8 cellular contexts compared by ENCODE assay signal in the genomic region with DNA sequence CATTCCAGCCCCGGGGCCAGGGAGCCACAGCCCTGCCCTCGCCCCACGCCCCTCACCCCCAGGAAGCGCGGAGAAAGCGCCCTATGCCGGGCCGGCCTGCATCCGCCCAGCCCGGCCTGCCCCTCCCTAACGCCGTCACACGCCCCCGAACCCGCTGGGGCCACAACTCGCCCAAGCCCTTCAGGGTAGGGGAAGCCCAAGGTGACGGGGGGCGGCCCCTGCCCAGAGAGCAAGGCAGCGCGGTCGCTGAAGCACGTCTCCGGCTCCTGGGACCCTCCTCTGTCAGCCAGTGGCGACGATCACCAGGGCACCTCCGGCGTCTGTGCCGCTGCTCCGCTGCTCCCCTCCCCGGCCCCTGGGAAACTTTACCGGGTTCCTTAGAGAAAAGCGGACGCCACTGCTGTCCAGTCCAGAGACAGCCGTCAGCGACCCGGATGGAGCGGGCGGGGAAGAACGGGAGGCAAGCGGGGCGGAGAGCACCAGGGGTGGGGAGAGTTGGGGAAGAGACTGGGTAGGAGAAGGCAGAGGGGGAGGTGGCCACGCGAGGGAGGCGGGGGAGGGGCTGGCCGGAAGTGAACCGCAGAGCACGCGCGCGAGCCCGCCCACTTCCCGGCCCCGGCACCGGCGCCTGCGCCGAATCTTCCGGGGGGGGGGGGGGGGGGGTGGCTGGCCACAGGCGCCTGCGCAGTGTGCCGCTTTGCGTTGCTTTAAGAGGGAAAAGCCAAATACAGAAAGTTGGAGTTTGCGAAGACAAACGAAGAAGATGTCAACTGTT. TPM values are rescaled to one million over a fixed set of nuclear protein-coding genes. Genes with fewer than 3 reads are reported as not detected.
DNase-seq lines count a peak whose midpoint lies in the region; ATAC-seq and TF ChIP-seq lines count a peak whose summit lies in the region.

A gene with protein sequence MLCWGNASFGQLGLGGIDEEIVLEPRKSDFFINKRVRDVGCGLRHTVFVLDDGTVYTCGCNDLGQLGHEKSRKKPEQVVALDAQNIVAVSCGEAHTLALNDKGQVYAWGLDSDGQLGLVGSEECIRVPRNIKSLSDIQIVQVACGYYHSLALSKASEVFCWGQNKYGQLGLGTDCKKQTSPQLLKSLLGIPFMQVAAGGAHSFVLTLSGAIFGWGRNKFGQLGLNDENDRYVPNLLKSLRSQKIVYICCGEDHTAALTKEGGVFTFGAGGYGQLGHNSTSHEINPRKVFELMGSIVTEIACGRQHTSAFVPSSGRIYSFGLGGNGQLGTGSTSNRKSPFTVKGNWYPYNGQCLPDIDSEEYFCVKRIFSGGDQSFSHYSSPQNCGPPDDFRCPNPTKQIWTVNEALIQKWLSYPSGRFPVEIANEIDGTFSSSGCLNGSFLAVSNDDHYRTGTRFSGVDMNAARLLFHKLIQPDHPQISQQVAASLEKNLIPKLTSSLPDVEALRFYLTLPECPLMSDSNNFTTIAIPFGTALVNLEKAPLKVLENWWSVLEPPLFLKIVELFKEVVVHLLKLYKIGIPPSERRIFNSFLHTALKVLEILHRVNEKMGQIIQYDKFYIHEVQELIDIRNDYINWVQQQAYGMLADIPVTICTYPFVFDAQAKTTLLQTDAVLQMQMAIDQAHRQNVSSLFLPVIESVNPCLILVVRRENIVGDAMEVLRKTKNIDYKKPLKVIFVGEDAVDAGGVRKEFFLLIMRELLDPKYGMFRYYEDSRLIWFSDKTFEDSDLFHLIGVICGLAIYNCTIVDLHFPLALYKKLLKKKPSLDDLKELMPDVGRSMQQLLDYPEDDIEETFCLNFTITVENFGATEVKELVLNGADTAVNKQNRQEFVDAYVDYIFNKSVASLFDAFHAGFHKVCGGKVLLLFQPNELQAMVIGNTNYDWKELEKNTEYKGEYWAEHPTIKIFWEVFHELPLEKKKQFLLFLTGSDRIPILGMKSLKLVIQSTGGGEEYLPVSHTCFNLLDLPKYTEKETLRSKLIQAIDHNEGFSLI (minus strand): TSS at position 509 of the 775 bp plus-strand sequence. CDS start 2,175 bp downstream, outside the sequence.

- H3K27me3 Mint-ChIP-seq in nephron (ENCODE audit: low read depth): peaks cover 3% of the 10 kb centered on the region

- no peaks in the 10 kb centered on the region for H3K9me3 Mint-ChIP-seq in nephron

- H3K36me3 Mint-ChIP-seq in nephron (ENCODE audit: low read depth): peaks cover 6% of the 10 kb centered on the region

- no peaks in the 10 kb centered on the region for H3K27me3 ChIP-seq in KMS-11 (ENCODE audit: insufficient read depth, low read depth)

- H3K27ac ChIP-seq in KMS-11: peak within 1 kb of the TSS; percentile 78
- peak within 1 kb of the TSS; percentile 99 for H3K27ac ChIP-seq in RWPE1

- H3K79me2 ChIP-seq in KMS-11 (ENCODE audit: insufficient read depth, low read depth): peaks cover 40% of the 10 kb centered on the region

- peak within 1 kb of the TSS; percentile 96 for H2AFZ ChIP-seq in KMS-11 (ENCODE audit: low read depth)

- TF ChIP-seq CTCF in KMS-11 (conservative IDR thresholded peaks at IDR 0.05; ENCODE audit: low read depth, low read length) (no peak), RWPE1 (conservative IDR thresholded peaks at IDR 0.05; ENCODE audit: low read depth) (no peak), fibroblast of the aortic adventitia (IDR thresholded peaks at IDR 0.05; ENCODE audit: insufficient read depth, low read length) (no peak), nephron (IDR thresholded peaks at IDR 0.05; ENCODE audit: unreplicated experiment in 3 of 3) (no peak)

- peak within 1 kb of the TSS; percentile 97 for H3K4me3 Mint-ChIP-seq in nephron

- H3K4me1 ChIP-seq in KMS-11 (ENCODE audit: low read depth, poor library complexity, severe bottlenecking): peaks cover 29% of the 10 kb centered on the region

- H3K4me3 ChIP-seq in KMS-11 (IDR thresholded peaks at IDR 0.05; ENCODE audit: insufficient read depth, low read depth, low read length) (peak within 1 kb of the TSS; percentile 25), fibroblast of the aortic adventitia (ENCODE audit: low read depth, low read length) (peak within 1 kb of the TSS; percentile 99)

- peak; percentile 87 for ATAC-seq in GM21737 (IDR thresholded peaks at IDR 0.05; ENCODE audit: unreplicated experiment)
- ATAC-seq in stimulated activated naive CD8-positive, alpha-beta T cell treated with anti-CD3 and anti-CD28 coated beads, Interleukin-15, Interleukin-2, amounts not matched to agents 100 U/mL and 50 U/mL, for 24 hours: peak; percentile 93

- peak within 1 kb of the TSS; percentile 92 to 97 (median 96) for H3K27ac Mint-ChIP-seq in nephron

- H3K9ac ChIP-seq in KMS-11: peak within 1 kb of the TSS; percentile 85

- CTCF ChIA-PET in RWPE1 (lab: Yijun Ruan, JAX): interaction anchor here (0.7 to 0.9 kb wide), 2 partner anchors 12 to 224 kb away, joined by 3 to 4 read pairs; no protein-coding TSS in a partner anchor

- peaks cover 34% of the 10 kb centered on the region for H3K4me1 Mint-ChIP-seq in nephron

- no peaks in the 10 kb centered on the region for H4K20me1 ChIP-seq in KMS-11 (ENCODE audit: insufficient read depth)

- POLR2A ChIA-PET in RWPE1 (lab: Yijun Ruan, JAX; ENCODE audit: low non-redundant PET): interaction anchor here (0.6 to 0.7 kb wide), 2 partner anchors 220 to 1130 kb away, joined by 4 to 6 read pairs; no protein-coding TSS in a partner anchor

- H3K4me2 ChIP-seq in KMS-11: peak within 1 kb of the TSS; percentile 93

- DNase-seq in Daoy (ENCODE audit: low read depth) (peak; percentile 93), RWPE1 (ENCODE audit: low spot score) (peak; percentile 97), fibroblast of the aortic adventitia (ENCODE audit: low read depth) (peak; percentile 92)
- peak; percentile 96 for DNase-seq in activated effector memory CD4-positive, alpha-beta T cell treated with anti-CD3 and anti-CD28 coated beads, Interleukin-2, amount 50 U/mL, for 16 hours
- peak; percentile 91 for DNase-seq in stimulated activated naive CD8-positive, alpha-beta T cell treated with anti-CD3 and anti-CD28 coated beads, Interleukin-15, Interleukin-2, amounts not matched to agents 100 U/mL and 50 U/mL, for 24 hours

- H3K36me3 ChIP-seq in KMS-11 (ENCODE audit: insufficient read depth): no peaks in the 10 kb centered on the region

RNA-seq across cellular contexts. Expression of the gene that starts here (rescaled TPM):
- total RNA-seq in Daoy (2014; rRNA removed; shearing (Covaris generic)): 29.2 and 36.6 TPM in 2 replicates
- 49.7 and 131 TPM in 2 replicates for total RNA-seq in fibroblast of the aortic adventitia (ENCODE audit: low replicate concordance)

Comparison
In these comparisons a context has a peak if more than half of its experiments do, and no peak if none do; other contexts are left out.
1. Peak in every context shown above with its lines: DNase-seq, ATAC-seq, H3K4me3 ChIP-seq and H3K27ac ChIP-seq.